1 cellular context compared by ENCODE assay signal in the genomic region with DNA sequence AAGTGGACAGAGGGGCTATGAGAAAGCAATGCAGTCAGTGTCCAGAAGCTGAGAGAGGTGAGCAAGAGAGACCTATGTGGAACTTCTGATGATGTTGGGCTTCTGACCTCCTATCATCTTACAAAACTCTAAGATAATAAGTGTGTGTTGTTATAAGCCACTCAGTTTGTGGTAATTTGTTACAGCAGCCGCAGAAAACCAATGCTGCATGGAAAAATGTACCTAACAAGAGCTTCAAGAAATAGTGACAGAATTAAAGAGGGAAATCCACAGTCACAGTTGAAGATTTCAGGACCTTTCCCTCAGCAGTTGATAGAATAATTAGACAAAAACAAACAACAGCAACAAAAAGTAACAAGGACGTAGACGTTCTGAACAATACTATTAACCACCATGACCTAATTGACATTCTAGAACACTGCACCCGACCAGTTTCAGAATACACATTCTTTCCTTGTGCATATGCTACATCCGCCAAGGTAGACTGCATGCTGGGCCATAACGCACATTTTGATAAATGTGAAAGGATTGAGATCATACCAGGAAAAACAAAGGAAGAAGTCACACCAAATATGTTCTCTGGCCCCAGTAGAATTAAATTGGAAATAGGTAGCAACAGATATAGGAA.
TF ChIP-seq lines count a peak whose summit lies in the region.

No MANE protein-coding gene starts in this region.

TF ChIP-seq in SK-N-SH, 30 proteins besides CTCF, POLR2A, EP300 and RAD21:
- TF ChIP-seq ELF1 (IDR thresholded peaks at IDR 0.05) (no peak), SIN3A (IDR thresholded peaks at IDR 0.05; ENCODE audit: borderline replicate concordance, low read depth, low read length) (no peak), CHD2 (IDR thresholded peaks at IDR 0.05; ENCODE audit: low read length, partially characterized antibody) (no peak), TAF1 (IDR thresholded peaks at IDR 0.05; ENCODE audit: borderline replicate concordance, low read depth, low read length) (no peak), FOXM1 (IDR thresholded peaks at IDR 0.05; ENCODE audit: low read depth) (no peak), EZH2phosphoT487 (IDR thresholded peaks at IDR 0.05; ENCODE audit: borderline replicate concordance, low read depth) (no peak), YY1 (IDR thresholded peaks at IDR 0.05; ENCODE audit: low read depth) (no peak), GABPA (IDR thresholded peaks at IDR 0.05; ENCODE audit: low read depth) (no peak), NFIC (IDR thresholded peaks at IDR 0.05; ENCODE audit: borderline replicate concordance) (no peak), SMC3 (IDR thresholded peaks at IDR 0.05; ENCODE audit: low read depth, low read length) (no peak), NRF1 (IDR thresholded peaks at IDR 0.05; ENCODE audit: low read depth, low read length) (no peak)
- TF ChIP-seq, protein P1, sequence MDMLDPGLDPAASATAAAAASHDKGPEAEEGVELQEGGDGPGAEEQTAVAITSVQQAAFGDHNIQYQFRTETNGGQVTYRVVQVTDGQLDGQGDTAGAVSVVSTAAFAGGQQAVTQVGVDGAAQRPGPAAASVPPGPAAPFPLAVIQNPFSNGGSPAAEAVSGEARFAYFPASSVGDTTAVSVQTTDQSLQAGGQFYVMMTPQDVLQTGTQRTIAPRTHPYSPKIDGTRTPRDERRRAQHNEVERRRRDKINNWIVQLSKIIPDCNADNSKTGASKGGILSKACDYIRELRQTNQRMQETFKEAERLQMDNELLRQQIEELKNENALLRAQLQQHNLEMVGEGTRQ (IDR thresholded peaks at IDR 0.05; ENCODE audit: borderline replicate concordance, low read depth, low read length) = no peak
TF ChIP-seq in SK-N-SH: peak in this region for 0.
